In the genomic region with DNA sequence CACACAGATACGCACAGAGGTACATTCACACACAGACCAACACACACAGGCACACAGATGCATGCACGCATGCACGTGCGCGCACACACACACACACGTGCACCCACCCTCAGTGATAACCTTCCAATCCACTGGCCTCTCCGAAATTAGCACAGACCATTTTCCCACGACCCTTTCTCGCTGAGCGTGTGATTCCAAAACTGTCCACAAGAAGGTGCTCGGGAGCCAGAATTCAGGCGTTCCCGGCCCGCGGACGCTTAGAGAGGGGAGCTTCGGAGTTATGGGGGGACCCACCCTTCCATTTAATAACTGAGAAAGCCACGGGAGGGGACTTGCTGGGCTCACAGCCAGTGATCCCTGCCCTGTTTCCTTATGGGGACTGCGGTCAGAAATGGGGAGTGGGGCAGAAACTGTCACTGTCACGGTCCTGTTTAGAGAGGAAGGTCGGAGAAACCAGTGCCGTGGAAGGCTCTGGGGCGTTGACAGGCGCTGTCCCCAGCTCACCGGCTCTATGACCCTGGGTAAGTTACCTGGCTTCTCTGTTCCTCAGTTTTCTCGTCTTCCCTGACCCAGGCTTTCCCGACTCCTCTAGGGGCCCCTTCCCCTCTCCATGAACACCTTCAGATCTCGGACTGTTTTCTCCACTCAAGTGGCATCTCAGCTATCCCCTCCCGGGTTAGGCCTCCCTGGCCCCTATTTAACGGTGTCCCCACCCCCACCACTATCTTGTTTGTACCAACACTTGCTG, we compare ENCODE assay signal across 8 cellular contexts. TPM values are rescaled to one million over a fixed set of nuclear protein-coding genes. Genes with fewer than 3 reads are reported as not detected.
DNase-seq lines count a peak whose midpoint lies in the region; ATAC-seq and TF ChIP-seq lines count a peak whose summit lies in the region.

No MANE protein-coding gene starts in this region.

- TF ChIP-seq POLR2A in Peyer's patch (IDR thresholded peaks at IDR 0.05), result no peak

- peaks cover 48% of the 10 kb centered on the region for H3K27me3 Mint-ChIP-seq in neural crest cell (ENCODE audit: low read depth)
- H3K27me3 Mint-ChIP-seq in stimulated activated naive CD8-positive, alpha-beta T cell treated with anti-CD3 and anti-CD28 coated beads, Interleukin-15, amount 100 ng/mL, for 72 hours, result peaks cover 11% of the 10 kb centered on the region

- H3K4me3 Mint-ChIP-seq in neural crest cell, result peak overlapping the region; percentile 84
- H3K4me3 Mint-ChIP-seq in stimulated activated naive CD8-positive, alpha-beta T cell treated with anti-CD3 and anti-CD28 coated beads, Interleukin-15, amount 100 ng/mL, for 72 hours, result peak overlapping the region; percentile 95 to 96

- H3K4me1 ChIP-seq in Peyer's patch, result peaks cover 0 to 7% (median 5%) of the 10 kb centered on the region in 4 donors

- ATAC-seq in GM19438 (IDR thresholded peaks at IDR 0.05; ENCODE audit: low read depth, unreplicated experiment), result peak; percentile 55
- ATAC-seq in stimulated activated naive CD8-positive, alpha-beta T cell treated with anti-CD3 and anti-CD28 coated beads, Interleukin-15, amount 100 ng/mL, for 72 hours, result peak; percentile 83

- H3K36me3 Mint-ChIP-seq in neural crest cell (ENCODE audit: low read depth), result no peaks in the 10 kb centered on the region

- DNase-seq in COLO668 (lab: John Stamatoyannopoulos, UW; ENCODE audit: unreplicated experiment) (peak; percentile 68), HS-5 (ENCODE audit: low read depth) (peak; percentile 26), Peyer's patch (peak; percentile 73 to 87 (median 83)), foreskin fibroblast (peak in 1 of 2 donors; percentile 76), neural crest cell (ENCODE audit: low read depth, low spot score) (peak; percentile 87)
- peak; percentile 54 to 55 for DNase-seq in activated T-helper 1 cell treated with anti-CD3 and anti-CD28 coated beads, Interleukin-2, amount 50 U/mL, for 16 hours (ENCODE audit: low read depth in 1 of 2, low spot score in 1 of 2)
- DNase-seq in stimulated activated naive CD8-positive, alpha-beta T cell treated with anti-CD3 and anti-CD28 coated beads, Interleukin-15, amount 100 ng/mL, for 72 hours, result peak; percentile 72 to 77

- no peaks in the 10 kb centered on the region for H3K9me3 ChIP-seq in Peyer's patch

- H3K4me3 ChIP-seq in Peyer's patch (peak overlapping the region; percentile 36 to 63 (median 57)), foreskin fibroblast (ENCODE audit: low read depth in 1 of 2, low read length in 2 of 2) (peak overlapping the region; percentile 42 to 59)

- H3K9me3 Mint-ChIP-seq in neural crest cell, result no peaks in the 10 kb centered on the region
- H3K9me3 Mint-ChIP-seq in stimulated activated naive CD8-positive, alpha-beta T cell treated with anti-CD3 and anti-CD28 coated beads, Interleukin-15, amount 100 ng/mL, for 72 hours, result no peaks in the 10 kb centered on the region

- peaks cover 12% of the 10 kb centered on the region for H3K4me1 Mint-ChIP-seq in neural crest cell
- H3K4me1 Mint-ChIP-seq in stimulated activated naive CD8-positive, alpha-beta T cell treated with anti-CD3 and anti-CD28 coated beads, Interleukin-15, amount 100 ng/mL, for 72 hours, result peaks cover 16% of the 10 kb centered on the region

- H3K36me3 ChIP-seq in Peyer's patch, result no peaks in the 10 kb centered on the region

- H3K27me3 ChIP-seq in Peyer's patch, result no peaks in the 10 kb centered on the region

- H3K27ac ChIP-seq in Peyer's patch, result peak overlapping the region; percentile 24 to 68 (median 50)

- TF ChIP-seq CTCF in Peyer's patch (IDR thresholded peaks at IDR 0.05), result peak; percentile 80 to 93 (median 86)
- peak; percentile 87 for TF ChIP-seq CTCF in foreskin fibroblast (IDR thresholded peaks at IDR 0.05; ENCODE audit: low read depth, low read length)
- peak; percentile 82 for TF ChIP-seq CTCF in neural crest cell (conservative IDR thresholded peaks at IDR 0.05)

- no peak overlapping the region for H3K27ac Mint-ChIP-seq in neural crest cell (ENCODE audit: unreplicated experiment)
- peak overlapping the region; percentile 70 to 85 for H3K27ac Mint-ChIP-seq in stimulated activated naive CD8-positive, alpha-beta T cell treated with anti-CD3 and anti-CD28 coated beads, Interleukin-15, amount 100 ng/mL, for 72 hours

RNA-seq across cellular contexts. Expression of a gene that starts 33.6 kb away (rescaled TPM):
- 10 to 100 TPM; 24.8 to 68.8 (median 62.0) TPM for total RNA-seq in Peyer's patch
- 12.9 and 13.3 TPM in 2 replicates for total RNA-seq in neural crest cell
